Comparison of ENCODE assay signal across 1 cellular context in genomic region chr10:51301644-51302043, GRCh38.
TF ChIP-seq lines count a peak whose summit lies in the region.

No MANE protein-coding gene starts in this region.

TF ChIP-seq in IMR-90, 13 proteins besides CTCF, POLR2A, EP300 and RAD21 (continued from another document):
- TF ChIP-seq USF2 (IDR thresholded peaks at IDR 0.05; ENCODE audit: low read depth, low read length) (no peak), RCOR1 (IDR thresholded peaks at IDR 0.05; ENCODE audit: insufficient replicate concordance, low read length) (no peak), ELK1 (IDR thresholded peaks at IDR 0.05; ENCODE audit: borderline replicate concordance, low read depth, low read length) (no peak), BHLHE40 (IDR thresholded peaks at IDR 0.05; ENCODE audit: low read depth, low read length) (no peak), CEBPB (IDR thresholded peaks at IDR 0.05; ENCODE audit: low read depth, low read length) (no peak), NFE2L2 (IDR thresholded peaks at IDR 0.05; ENCODE audit: low read depth, low read length) (no peak), SMC3 (IDR thresholded peaks at IDR 0.05; ENCODE audit: low read depth, low read length) (no peak), MAFK (IDR thresholded peaks at IDR 0.05; ENCODE audit: low read depth, low read length) (no peak), MXI1 (IDR thresholded peaks at IDR 0.05; ENCODE audit: borderline replicate concordance, low read depth, low read length) (no peak), CHD1 (IDR thresholded peaks at IDR 0.05; ENCODE audit: low read depth, low read length) (no peak), RFX5 (IDR thresholded peaks at IDR 0.05; ENCODE audit: low read depth, low read length) (no peak)
